Comparison of ENCODE assay signal across 18 cellular contexts in the genomic region with DNA sequence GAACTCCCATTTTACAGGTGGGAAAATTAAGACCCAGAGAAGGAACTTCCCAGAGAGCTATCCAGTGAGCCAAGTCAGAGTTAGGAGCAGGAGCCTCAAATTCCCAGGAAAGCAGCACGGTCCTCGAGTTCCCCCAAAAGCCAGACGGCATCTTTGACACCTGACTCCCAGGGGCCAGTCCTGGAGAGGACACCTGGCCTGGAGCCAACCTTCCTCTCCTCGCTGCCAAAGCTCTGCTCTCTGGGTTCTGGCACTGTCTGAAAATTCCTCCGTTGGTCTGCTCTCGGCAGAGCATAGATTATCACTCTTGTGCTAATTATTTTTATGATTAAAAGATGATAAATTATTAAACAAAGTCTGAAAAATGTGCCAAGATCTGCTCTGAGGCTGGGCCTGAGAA.
"Had no signal": no experiment of that assay in that cellular context is flagged by ENCODE, and none has a peak within 500 bp of the region (broad histone marks: within the 10 kb centered on the region; RNA-seq: fewer than 3 reads in every experiment).

No MANE protein-coding gene starts in this region.

- DNase-seq: activated CD4-positive, alpha-beta T cell treated with anti-CD3 and anti-CD28 coated beads for 48 hours; activated CD4-positive, CD25-positive, alpha-beta regulatory T cell; activated CD8-positive, alpha-beta T cell treated with anti-CD3 and anti-CD28 coated beads for 36 hours; activated naive CD4-positive, alpha-beta T cell; activated naive CD8-positive, alpha-beta T cell treated with anti-CD3 and anti-CD28 coated beads, Interleukin-2, amount 10 ng/mL, durations not matched to agents 7 days and 5 days; activated T-cell treated with anti-CD3 and anti-CD28 coated beads, Interleukin-2, amount 50 U/mL, for 1 hour; caudate nucleus; colonic mucosa; endodermal cell; islet precursor cell; mammary epithelial cell; nephron progenitor cell; posterior cingulate gyrus; stimulated activated naive CD4-positive, alpha-beta T cell had no signal

- H3K4me3 ChIP-seq: body of pancreas, colonic mucosa had no signal

- H3K36me3 ChIP-seq: colonic mucosa had no signal

- H3K27ac Mint-ChIP-seq: activated CD8-positive, alpha-beta T cell treated with anti-CD3 and anti-CD28 coated beads for 36 hours; activated naive CD8-positive, alpha-beta T cell treated with anti-CD3 and anti-CD28 coated beads, Interleukin-2, amount 10 ng/mL, durations not matched to agents 7 days and 5 days; activated T-helper 17 cell treated with anti-CD3 and anti-CD28 coated beads, Interleukin-2, amount 50 U/mL, for 72 hours; endodermal cell; nephron progenitor cell had no signal

- ATAC-seq: activated CD8-positive, alpha-beta T cell treated with anti-CD3 and anti-CD28 coated beads for 36 hours; activated T-helper 17 cell treated with anti-CD3 and anti-CD28 coated beads, Interleukin-2, amount 50 U/mL, for 72 hours; body of pancreas; left lobe of liver had no signal

- H3K9me3 Mint-ChIP-seq: activated CD8-positive, alpha-beta T cell treated with anti-CD3 and anti-CD28 coated beads for 36 hours; activated naive CD8-positive, alpha-beta T cell treated with anti-CD3 and anti-CD28 coated beads, Interleukin-2, amount 10 ng/mL, durations not matched to agents 7 days and 5 days; activated T-helper 17 cell treated with anti-CD3 and anti-CD28 coated beads, Interleukin-2, amount 50 U/mL, for 72 hours; endodermal cell; nephron progenitor cell had no signal

- H3K4me1 ChIP-seq: body of pancreas, colonic mucosa had no signal

- H3K4me1 Mint-ChIP-seq: activated T-helper 17 cell treated with anti-CD3 and anti-CD28 coated beads, Interleukin-2, amount 50 U/mL, for 72 hours; endodermal cell had no signal

- H3K9me3 ChIP-seq: body of pancreas, colonic mucosa had no signal

- H3K27ac ChIP-seq: body of pancreas, colonic mucosa, epithelial cell of prostate had no signal

- H3K36me3 Mint-ChIP-seq: activated naive CD8-positive, alpha-beta T cell treated with anti-CD3 and anti-CD28 coated beads, Interleukin-2, amount 10 ng/mL, durations not matched to agents 7 days and 5 days had no signal

- H3K27me3 ChIP-seq: body of pancreas, colonic mucosa had no signal

- H3K4me3 Mint-ChIP-seq: activated CD8-positive, alpha-beta T cell treated with anti-CD3 and anti-CD28 coated beads for 36 hours; activated naive CD8-positive, alpha-beta T cell treated with anti-CD3 and anti-CD28 coated beads, Interleukin-2, amount 10 ng/mL, durations not matched to agents 7 days and 5 days; activated T-helper 17 cell treated with anti-CD3 and anti-CD28 coated beads, Interleukin-2, amount 50 U/mL, for 72 hours; endodermal cell; nephron progenitor cell had no signal
